15 cellular contexts compared by ENCODE assay signal in the genomic region with DNA sequence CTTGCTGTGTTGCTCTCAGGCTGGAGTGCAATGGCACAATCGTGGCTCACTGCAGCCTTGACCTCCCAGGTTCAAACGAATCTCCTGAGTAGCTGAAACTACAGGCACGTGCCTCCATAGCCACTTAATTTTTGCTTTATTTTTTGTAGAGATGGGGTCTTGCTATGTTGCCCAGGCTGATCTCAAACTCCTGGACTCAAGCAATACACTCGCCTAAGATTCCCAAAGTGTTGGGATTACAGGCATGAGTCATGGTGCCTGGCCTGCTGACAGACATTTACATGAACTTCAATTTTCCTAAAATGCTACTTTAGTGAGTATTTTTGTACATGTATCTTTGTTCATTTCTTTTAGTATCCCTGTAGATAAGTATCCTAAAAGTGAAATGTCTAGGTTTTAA.
DNase-seq lines count a peak whose midpoint lies in the region; ATAC-seq and TF ChIP-seq lines count a peak whose summit lies in the region.
"Had no signal": no experiment of that assay in that cellular context is flagged by ENCODE, and none has a peak within 500 bp of the region (broad histone marks: within the 10 kb centered on the region; RNA-seq: fewer than 3 reads in every experiment).

No MANE protein-coding gene starts in this region.

- H3K36me3 Mint-ChIP-seq in WTC11: peaks cover 23% of the 10 kb centered on the region

- H3K79me1 ChIP-seq in IMR-90 (ENCODE audit: low read depth in 1 of 2, low read length in 2 of 2): peaks cover 3 to 4% of the 10 kb centered on the region in 2 experiments; a peak in 1 of 4 replicates

- H4K8ac ChIP-seq in IMR-90 (ENCODE audit: low read depth in 2 of 2, low read length in 2 of 2): no peak overlapping the region

- no peaks in the 10 kb centered on the region for H3K27me3 Mint-ChIP-seq in WTC11 (ENCODE audit: low read depth)
- H3K27me3 Mint-ChIP-seq: CD4-positive, alpha-beta memory T cell had no signal

- no peak overlapping the region for H3K27ac Mint-ChIP-seq in WTC11
- H3K27ac Mint-ChIP-seq: GM23338, H9 had no signal

- no peaks in the 10 kb centered on the region for H3F3A ChIP-seq in smooth muscle cell (ENCODE audit: low read depth)

- H3K4me3 Mint-ChIP-seq in WTC11: no peak overlapping the region
- H3K4me3 Mint-ChIP-seq: CD4-positive, alpha-beta memory T cell; GM23338; H9 had no signal

- intact Hi-C loops in IMR-90 (cut with micrococcal nuclease): no loop called here

- TF ChIP-seq CTCF in IMR-90 (conservative IDR thresholded peaks at IDR 0.05; ENCODE audit: low read depth, low read length) (no peak), WTC11 (IDR thresholded peaks at IDR 0.05) (no peak), fibroblast of mammary gland (conservative IDR thresholded peaks at IDR 0.05; ENCODE audit: control insufficient read depth, insufficient read depth, low read depth, low read length) (no peak), smooth muscle cell (IDR thresholded peaks at IDR 0.05; ENCODE audit: borderline replicate concordance, insufficient read depth, poor library complexity, severe bottlenecking) (no peak)

- no peak overlapping the region for H2AK5ac ChIP-seq in IMR-90 (ENCODE audit: low read depth, low read length)

- BruUV-seq in IMR-90 (replicated peaks; lab: Mats Ljungman, UMichigan): no TSS peak

- H3K27ac ChIP-seq in IMR-90 (ENCODE audit: insufficient read depth, low read length) (no peak overlapping the region), smooth muscle cell (ENCODE audit: low read depth) (no peak overlapping the region)

- peaks cover 7% of the 10 kb centered on the region; the same call in 1 of the 2 replicates for H3K9me3 Mint-ChIP-seq in WTC11
- H3K9me3 Mint-ChIP-seq: CD4-positive, alpha-beta memory T cell; GM23338; H9 had no signal

- H3K27me3 ChIP-seq in IMR-90 (ENCODE audit: control insufficient read depth, insufficient read depth, low read length) (no peaks in the 10 kb centered on the region), smooth muscle cell (ENCODE audit: low read depth) (no peaks in the 10 kb centered on the region)

- H3K14ac ChIP-seq in IMR-90 (replicated peaks; ENCODE audit: low read depth, low read length): no peak overlapping the region

- no peak overlapping the region for H2AK9ac ChIP-seq in IMR-90 (replicated peaks; ENCODE audit: low read depth, low read length, poor library complexity)

- H4K5ac ChIP-seq in IMR-90 (ENCODE audit: low read depth, low read length): no peak overlapping the region

- no peaks in the 10 kb centered on the region for H3K4me1 ChIP-seq in IMR-90 (ENCODE audit: control insufficient read depth, insufficient read depth, low read length)
- H3K4me1 ChIP-seq in smooth muscle cell (ENCODE audit: low read depth): no peaks in the 10 kb centered on the region

- no peak overlapping the region for H4K91ac ChIP-seq in IMR-90 (ENCODE audit: insufficient read depth, low read depth, low read length)

- no peak overlapping the region for H2AFZ ChIP-seq in IMR-90 (replicated peaks; ENCODE audit: low read length, poor library complexity)
- H2AFZ ChIP-seq in smooth muscle cell (ENCODE audit: low read depth): no peak overlapping the region
- H2AFZ ChIP-seq: GM23338 had no signal

- H2BK5ac ChIP-seq in IMR-90 (ENCODE audit: low read depth, low read length, poor library complexity, severe bottlenecking): no peak overlapping the region

- no peak overlapping the region for H3K23ac ChIP-seq in IMR-90 (ENCODE audit: low read depth, low read length)

- no peaks in the 10 kb centered on the region for H4K20me1 ChIP-seq in IMR-90 (ENCODE audit: insufficient read depth, low read length)
- no peaks in the 10 kb centered on the region for H4K20me1 ChIP-seq in smooth muscle cell (ENCODE audit: low read depth)

- no peak overlapping the region for H3K4me3 ChIP-seq in IMR-90 (ENCODE audit: insufficient read depth, low read depth, low read length)
- H3K4me3 ChIP-seq in fibroblast of mammary gland (ENCODE audit: control insufficient read depth, low read depth, low read length): no peak overlapping the region
- no peak overlapping the region for H3K4me3 ChIP-seq in smooth muscle cell
- H3K4me3 ChIP-seq: GM23338 had no signal

- H2BK15ac ChIP-seq in IMR-90 (ENCODE audit: low read depth, low read length): no peak overlapping the region

- DNase-seq in IMR-90 (peak; percentile 18), WTC11 (ENCODE audit: low spot score) (no peak), fibroblast of mammary gland (ENCODE audit: low read depth) (peak; percentile 36), NCI-H82 (lab: John Stamatoyannopoulos, UW) (no peak), smooth muscle cell (lab: John Stamatoyannopoulos, UW; ENCODE audit: unreplicated experiment) (no peak)
- DNase-seq in stimulated activated CD8-positive, alpha-beta memory T cell treated with anti-CD3 and anti-CD28 coated beads, Interleukin-4, amount 100 ng/mL, for 48 hours: no peak
- DNase-seq: C1 segment of cervical spinal cord; Calu3; CD4-positive, alpha-beta memory T cell; COR-L47; DMS53; DMS79 treated with DMSO at 0.1 percent for 48 hours; H9 had no signal

- H2BK20ac ChIP-seq in IMR-90 (ENCODE audit: low read depth, low read length): no peak overlapping the region

- ATAC-seq in IMR-90 (ENCODE audit: low read depth) (no peak), WTC11 (no peak)
- ATAC-seq: GM23338, HCT116 had no signal

- H3K4me1 Mint-ChIP-seq in WTC11: no peaks in the 10 kb centered on the region; the same call in 1 of the 2 replicates
- H3K4me1 Mint-ChIP-seq: GM23338 had no signal

- WGBS in IMR-90 (ENCODE audit: extremely low coverage in 2 of 2, insufficient read length in 1 of 2), 2 experiments: no CpG with 5 or more reads among the region's 4 CpGs
- 92% methylated on average over 4 of the region's 4 CpGs for WGBS in smooth muscle cell (ENCODE audit: low lambda C conversion rate)

- in situ Hi-C loops in IMR-90 (cut with MboI; ENCODE audit: low sequenced_read_pairs): no loop called here

- H3K36me3 ChIP-seq in IMR-90 (ENCODE audit: control insufficient read depth, insufficient read depth, low read length): peaks cover 4% of the 10 kb centered on the region
- H3K36me3 ChIP-seq in smooth muscle cell (ENCODE audit: low read depth): no peaks in the 10 kb centered on the region

- POLR2A ChIA-PET in IMR-90 (lab: Charles Lee; ENCODE audit: unreplicated experiment) (no interaction called here), WTC11 (lab: Charles Lee) (no interaction called here)

- no peaks in the 10 kb centered on the region for H3K9me1 ChIP-seq in IMR-90 (ENCODE audit: insufficient read depth, low read length)

- no peak for TF ChIP-seq RAD21 in IMR-90 (IDR thresholded peaks at IDR 0.05; ENCODE audit: low read length)

- no peak overlapping the region for H3K4ac ChIP-seq in IMR-90 (ENCODE audit: low read depth, low read length)

- TF ChIP-seq POLR2A in IMR-90 (IDR thresholded peaks at IDR 0.05; ENCODE audit: low read depth, low read length): no peak

- no peak overlapping the region for H2BK120ac ChIP-seq in IMR-90 (ENCODE audit: low read depth, low read length)

- H3K79me2 ChIP-seq in smooth muscle cell (ENCODE audit: low read depth): no peaks in the 10 kb centered on the region

- H3K56ac ChIP-seq in IMR-90 (ENCODE audit: extremely low read depth, insufficient read depth, low read length): no peak overlapping the region

- CTCF ChIA-PET in IMR-90 (lab: Yijun Ruan, JAX): no interaction called here
- CTCF ChIA-PET in WTC11 (lab: Charles Lee): no interaction called here

- H3K18ac ChIP-seq in IMR-90 (ENCODE audit: low read depth, low read length): no peak overlapping the region

- dilution Hi-C loops in IMR-90 (cut with HindIII; ENCODE audit: low sequenced_read_pairs, unreplicated experiment): no loop called here

- H3K4me2 ChIP-seq in IMR-90 (ENCODE audit: low read depth, low read length) (no peak overlapping the region), smooth muscle cell (no peak overlapping the region)
- H3K4me2 ChIP-seq: GM23338 had no signal

- no peaks in the 10 kb centered on the region for H3K9me3 ChIP-seq in IMR-90 (ENCODE audit: control insufficient read depth, insufficient read depth, low read length)
- H3K9me3 ChIP-seq in smooth muscle cell (replicated peaks; ENCODE audit: low read depth): no peaks in the 10 kb centered on the region

- H3K9ac ChIP-seq in IMR-90 (ENCODE audit: low read depth, low read length) (no peak overlapping the region), smooth muscle cell (ENCODE audit: low read depth) (no peak overlapping the region)

TF ChIP-seq in IMR-90, 13 proteins besides CTCF, POLR2A, EP300 and RAD21 (continues in another document):
- TF ChIP-seq SMC3 (IDR thresholded peaks at IDR 0.05; ENCODE audit: low read depth, low read length) (no peak), MAZ (IDR thresholded peaks at IDR 0.05; ENCODE audit: borderline replicate concordance, low read depth, low read length) (no peak), RCOR1 (IDR thresholded peaks at IDR 0.05; ENCODE audit: insufficient replicate concordance, low read length) (no peak), MXI1 (IDR thresholded peaks at IDR 0.05; ENCODE audit: borderline replicate concordance, low read depth, low read length) (no peak)
- TF ChIP-seq, protein P1, sequence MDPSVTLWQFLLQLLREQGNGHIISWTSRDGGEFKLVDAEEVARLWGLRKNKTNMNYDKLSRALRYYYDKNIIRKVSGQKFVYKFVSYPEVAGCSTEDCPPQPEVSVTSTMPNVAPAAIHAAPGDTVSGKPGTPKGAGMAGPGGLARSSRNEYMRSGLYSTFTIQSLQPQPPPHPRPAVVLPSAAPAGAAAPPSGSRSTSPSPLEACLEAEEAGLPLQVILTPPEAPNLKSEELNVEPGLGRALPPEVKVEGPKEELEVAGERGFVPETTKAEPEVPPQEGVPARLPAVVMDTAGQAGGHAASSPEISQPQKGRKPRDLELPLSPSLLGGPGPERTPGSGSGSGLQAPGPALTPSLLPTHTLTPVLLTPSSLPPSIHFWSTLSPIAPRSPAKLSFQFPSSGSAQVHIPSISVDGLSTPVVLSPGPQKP (IDR thresholded peaks at IDR 0.05; ENCODE audit: borderline replicate concordance, low read depth, low read length): no peak

Comparison
In these comparisons a context has a peak if more than half of its experiments do, and no peak if none do; other contexts are left out.
1. DNase-seq: peak in IMR-90 (single experiment) and fibroblast of mammary gland (single experiment); none in WTC11 (single experiment), stimulated activated CD8-positive, alpha-beta memory T cell treated with anti-CD3 and anti-CD28 coated beads, Interleukin-4, amount 100 ng/mL, for 48 hours (single experiment), NCI-H82 (single experiment) and smooth muscle cell (single experiment).